8 cellular contexts compared by ENCODE assay signal in genomic region chr14:36655963-36656768, GRCh38. TPM values are rescaled to one million over a fixed set of nuclear protein-coding genes. Genes with fewer than 3 reads are reported as not detected.
A peak's percentile ranks its signal among the peaks of the same experiment; 100 is the strongest.
DNase-seq lines count a peak whose midpoint lies in the region; ATAC-seq lines count a peak whose summit lies in the region.

No MANE protein-coding gene starts in this region.

- DNase-seq in activated CD8-positive, alpha-beta memory T cell treated with anti-CD3 and anti-CD28 coated beads, Interleukin-2, amount 50 U/mL, for 48 hours, result peak; percentile 69
- no peak for DNase-seq in activated CD8-positive, alpha-beta memory T cell treated with anti-CD3 and anti-CD28 coated beads, Interleukin-2, amount 50 U/mL, for 4 hours
- DNase-seq in NCI-H774 (lab: John Stamatoyannopoulos, UW) (peak; percentile 86), retina (peak; percentile 80), SIG-M5 treated with dmso at 0.1 percent for 504 hours (lab: John Stamatoyannopoulos, UW; ENCODE audit: unreplicated experiment) (no peak), NCI-H187 (lab: John Stamatoyannopoulos, UW) (no peak)

- ATAC-seq in esophagus mucosa (peak; percentile 39), GM19023 (IDR thresholded peaks at IDR 0.05; ENCODE audit: unreplicated experiment) (no peak)

RNA-seq across cellular contexts. Expression of gene PAX9, which starts 5.5 kb away (rescaled TPM):
- total RNA-seq in esophagus mucosa, result 83.6 TPM

Comparison
In these comparisons a context has a peak if more than half of its experiments do, and no peak if none do; other contexts are left out.
1. DNase-seq: peak in activated CD8-positive, alpha-beta memory T cell treated with anti-CD3 and anti-CD28 coated beads, Interleukin-2, amount 50 U/mL, for 48 hours (single experiment), NCI-H774 (single experiment) and retina (single experiment); none in activated CD8-positive, alpha-beta memory T cell treated with anti-CD3 and anti-CD28 coated beads, Interleukin-2, amount 50 U/mL, for 4 hours (single experiment), SIG-M5 treated with dmso at 0.1 percent for 504 hours (single experiment) and NCI-H187 (0 of 2).